7 cellular contexts compared by ENCODE assay signal in genomic region chr16:26554030-26554429, GRCh38.
"Had no signal": no experiment of that assay in that cellular context is flagged by ENCODE, and none has a peak within 500 bp of the region (broad histone marks: within the 10 kb centered on the region; RNA-seq: fewer than 3 reads in every experiment).

No MANE protein-coding gene starts in this region.

- ATAC-seq: GM23338 had no signal

- H3K4me3 ChIP-seq: GM23338 had no signal

- H2AFZ ChIP-seq: GM23338 had no signal

- FAIRE-seq: H1, H54 had no signal

- DNase-seq: H9, HCEC 1CT, KG1 had no signal

- H3K4me2 ChIP-seq: GM23338 had no signal

- H3K27ac ChIP-seq: HL-60 had no signal
